1 cellular context compared by ENCODE assay signal in genomic region chr5:42131081-42131480, GRCh38.
TF ChIP-seq lines count a peak whose summit lies in the region.

No MANE protein-coding gene starts in this region.

TF ChIP-seq in GM23338, 12 proteins besides CTCF, POLR2A, EP300 and RAD21 (continued from another document):
- TF ChIP-seq ZNF331 (CRISPR knock-in tag; IDR thresholded peaks at IDR 0.05; ENCODE audit: low read depth): no peak
- TF ChIP-seq, protein P1, sequence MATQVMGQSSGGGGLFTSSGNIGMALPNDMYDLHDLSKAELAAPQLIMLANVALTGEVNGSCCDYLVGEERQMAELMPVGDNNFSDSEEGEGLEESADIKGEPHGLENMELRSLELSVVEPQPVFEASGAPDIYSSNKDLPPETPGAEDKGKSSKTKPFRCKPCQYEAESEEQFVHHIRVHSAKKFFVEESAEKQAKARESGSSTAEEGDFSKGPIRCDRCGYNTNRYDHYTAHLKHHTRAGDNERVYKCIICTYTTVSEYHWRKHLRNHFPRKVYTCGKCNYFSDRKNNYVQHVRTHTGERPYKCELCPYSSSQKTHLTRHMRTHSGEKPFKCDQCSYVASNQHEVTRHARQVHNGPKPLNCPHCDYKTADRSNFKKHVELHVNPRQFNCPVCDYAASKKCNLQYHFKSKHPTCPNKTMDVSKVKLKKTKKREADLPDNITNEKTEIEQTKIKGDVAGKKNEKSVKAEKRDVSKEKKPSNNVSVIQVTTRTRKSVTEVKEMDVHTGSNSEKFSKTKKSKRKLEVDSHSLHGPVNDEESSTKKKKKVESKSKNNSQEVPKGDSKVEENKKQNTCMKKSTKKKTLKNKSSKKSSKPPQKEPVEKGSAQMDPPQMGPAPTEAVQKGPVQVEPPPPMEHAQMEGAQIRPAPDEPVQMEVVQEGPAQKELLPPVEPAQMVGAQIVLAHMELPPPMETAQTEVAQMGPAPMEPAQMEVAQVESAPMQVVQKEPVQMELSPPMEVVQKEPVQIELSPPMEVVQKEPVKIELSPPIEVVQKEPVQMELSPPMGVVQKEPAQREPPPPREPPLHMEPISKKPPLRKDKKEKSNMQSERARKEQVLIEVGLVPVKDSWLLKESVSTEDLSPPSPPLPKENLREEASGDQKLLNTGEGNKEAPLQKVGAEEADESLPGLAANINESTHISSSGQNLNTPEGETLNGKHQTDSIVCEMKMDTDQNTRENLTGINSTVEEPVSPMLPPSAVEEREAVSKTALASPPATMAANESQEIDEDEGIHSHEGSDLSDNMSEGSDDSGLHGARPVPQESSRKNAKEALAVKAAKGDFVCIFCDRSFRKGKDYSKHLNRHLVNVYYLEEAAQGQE (IDR thresholded peaks at IDR 0.05; ENCODE audit: unreplicated experiment): no peak
- TF ChIP-seq JUNB (IDR thresholded peaks at IDR 0.05; ENCODE audit: unreplicated experiment): no peak
- no peak for TF ChIP-seq NANOG (IDR thresholded peaks at IDR 0.05; ENCODE audit: borderline replicate concordance)
- TF ChIP-seq POLR2AphosphoS5 (IDR thresholded peaks at IDR 0.05; ENCODE audit: low read depth): no peak
- TF ChIP-seq STAT1 (IDR thresholded peaks at IDR 0.05; ENCODE audit: unreplicated experiment): no peak
